8 cellular contexts compared by ENCODE assay signal in the genomic region with DNA sequence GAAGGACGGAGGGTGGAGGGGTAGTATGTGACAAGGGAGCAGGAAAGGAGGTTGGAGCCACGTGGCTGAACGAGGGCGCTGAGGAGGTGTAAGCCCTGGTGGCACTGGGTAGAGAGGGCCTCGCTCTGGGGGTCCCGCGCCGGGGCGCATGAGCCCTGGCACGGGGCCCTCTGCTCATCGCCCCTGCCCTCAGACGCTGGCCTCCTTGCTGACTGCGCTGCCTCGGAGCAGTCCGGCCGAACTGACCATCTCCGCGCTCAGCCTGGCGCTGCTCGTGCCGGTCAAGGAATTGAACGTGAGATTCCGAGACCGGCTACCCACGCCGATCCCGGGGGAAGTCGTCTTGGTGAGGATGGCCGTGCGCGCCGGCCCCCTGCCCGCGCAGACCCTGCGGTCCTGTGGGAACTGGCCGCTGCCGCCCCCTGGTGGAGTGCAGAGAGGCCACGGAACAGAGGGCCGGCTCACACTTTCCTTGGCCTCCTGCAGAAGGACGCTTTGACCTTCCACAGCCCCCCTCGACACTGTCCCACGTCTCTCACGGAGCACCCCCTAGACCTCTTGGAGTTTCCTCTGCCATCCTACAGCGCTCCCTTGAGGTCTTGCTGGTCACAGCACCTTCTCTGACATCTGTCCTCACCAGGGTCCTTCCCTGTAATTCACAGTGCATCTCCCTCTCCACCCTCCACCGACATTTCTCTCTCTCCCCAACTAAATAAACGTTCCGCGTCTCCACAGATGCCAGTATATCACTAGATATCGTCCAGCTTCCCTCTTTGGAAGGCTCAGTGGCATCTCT. TPM values are rescaled to one million over a fixed set of nuclear protein-coding genes. Genes with fewer than 3 reads are reported as not detected.
DNase-seq lines count a peak whose midpoint lies in the region; ATAC-seq and TF ChIP-seq lines count a peak whose summit lies in the region.

No MANE protein-coding gene starts in this region.

- peak overlapping the region; percentile 60 for H3K4me3 Mint-ChIP-seq in activated CD4-positive, alpha-beta T cell treated with anti-CD3 and anti-CD28 coated beads for 36 hours
- H3K4me3 Mint-ChIP-seq in memory B cell, result peak overlapping the region; percentile 70

- ATAC-seq in activated CD4-positive, alpha-beta T cell treated with anti-CD3 and anti-CD28 coated beads for 36 hours, result peak; percentile 80
- peak; percentile 73 for ATAC-seq in memory B cell (ENCODE audit: low read depth)
- no peak for ATAC-seq in GM21381 (IDR thresholded peaks at IDR 0.05; ENCODE audit: unreplicated experiment)

- POLR2A ChIA-PET in activated CD4-positive, alpha-beta T cell treated with anti-CD3 and anti-CD28 coated beads for 36 hours (lab: Charles Lee), result interaction anchor here (0.7 kb wide), 1 partner anchor 38 kb away, joined by 3 read pairs; no protein-coding TSS in a partner anchor

- intact Hi-C loops in activated CD4-positive, alpha-beta T cell treated with anti-CD3 and anti-CD28 coated beads for 36 hours (cut with DNase I, micrococcal nuclease), result loop anchor here (1.0 to 5.0 kb wide), 4 partner anchors 10 to 164 kb away; a partner anchor contains a TSS

- no peaks in the 10 kb centered on the region for H3K9me3 ChIP-seq in Loucy (ENCODE audit: insufficient read depth, low read depth, low read length)

- no peaks in the 10 kb centered on the region for H3K4me1 ChIP-seq in Loucy (ENCODE audit: insufficient read depth, low read length, poor library complexity, severe bottlenecking)

- CTCF ChIA-PET in activated CD4-positive, alpha-beta T cell treated with anti-CD3 and anti-CD28 coated beads for 36 hours (lab: Charles Lee), result interaction anchor here (0.6 to 6.3 kb wide), 18 partner anchors 9 to 221 kb away, joined by 3 to 76 read pairs (median 6); a partner anchor contains a TSS

- H3K36me3 Mint-ChIP-seq in activated CD4-positive, alpha-beta T cell treated with anti-CD3 and anti-CD28 coated beads for 36 hours (ENCODE audit: low read depth), result no peaks in the 10 kb centered on the region
- H3K36me3 Mint-ChIP-seq in memory B cell, result no peaks in the 10 kb centered on the region

- H3K9me2 ChIP-seq in Loucy (replicated peaks; ENCODE audit: low read depth, low read length), result no peaks in the 10 kb centered on the region

- TF ChIP-seq CTCF in Loucy (conservative IDR thresholded peaks at IDR 0.05; ENCODE audit: low read length), result peak; percentile 71

- H4K20me1 ChIP-seq in Loucy (ENCODE audit: insufficient read depth, low read length, poor library complexity, severe bottlenecking), result no peaks in the 10 kb centered on the region

- no peak overlapping the region for H3K9ac ChIP-seq in Loucy (ENCODE audit: low read depth, low read length, poor library complexity, severe bottlenecking)

- peaks cover 84% of the 10 kb centered on the region for H3K27me3 Mint-ChIP-seq in activated CD4-positive, alpha-beta T cell treated with anti-CD3 and anti-CD28 coated beads for 36 hours
- H3K27me3 Mint-ChIP-seq in memory B cell, result peaks cover 55% of the 10 kb centered on the region

- H3K27ac Mint-ChIP-seq in activated CD4-positive, alpha-beta T cell treated with anti-CD3 and anti-CD28 coated beads for 36 hours, result no peak overlapping the region
- no peak overlapping the region for H3K27ac Mint-ChIP-seq in memory B cell

- H3K4me1 Mint-ChIP-seq in activated CD4-positive, alpha-beta T cell treated with anti-CD3 and anti-CD28 coated beads for 36 hours, result peaks cover 28% of the 10 kb centered on the region
- H3K4me1 Mint-ChIP-seq in memory B cell, result peaks cover 32% of the 10 kb centered on the region

- DNase-seq in NCI-H82 (lab: John Stamatoyannopoulos, UW) (peak; percentile 78), NCI-H82 treated with DMSO at 0.1 percent for 48 hours (lab: John Stamatoyannopoulos, UW; ENCODE audit: unreplicated experiment) (no peak), ecto neural progenitor cell (ENCODE audit: low spot score) (peak; percentile 90), memory B cell (ENCODE audit: low spot score in 2 of 2) (peak in 1 of 2 donors; percentile 70)
- peak; percentile 79 for DNase-seq in activated CD4-positive, alpha-beta T cell treated with anti-CD3 and anti-CD28 coated beads for 36 hours
- DNase-seq in stimulated activated naive CD4-positive, alpha-beta T cell (lab: John Stamatoyannopoulos, UW), result peak; percentile 10 to 59 (median 38)

- no peaks in the 10 kb centered on the region for H3K9me3 Mint-ChIP-seq in activated CD4-positive, alpha-beta T cell treated with anti-CD3 and anti-CD28 coated beads for 36 hours (ENCODE audit: low read depth)
- no peaks in the 10 kb centered on the region for H3K9me3 Mint-ChIP-seq in memory B cell

- no peaks in the 10 kb centered on the region for H3K79me2 ChIP-seq in Loucy (ENCODE audit: insufficient read depth, low read length)

- no peaks in the 10 kb centered on the region for H3K36me3 ChIP-seq in Loucy (ENCODE audit: insufficient read depth, low read length)

- no peaks in the 10 kb centered on the region for H3F3A ChIP-seq in Loucy (ENCODE audit: low read depth)

- no peaks in the 10 kb centered on the region for H3K27me3 ChIP-seq in Loucy (ENCODE audit: insufficient read depth, low read length, poor library complexity, severe bottlenecking)

- H3K4me3 ChIP-seq in Loucy (ENCODE audit: low read length, poor library complexity, severe bottlenecking), result no peak overlapping the region

- H2AFZ ChIP-seq in Loucy (ENCODE audit: low read length), result no peak overlapping the region

- no peak overlapping the region for H3K4me2 ChIP-seq in Loucy (ENCODE audit: low read depth, low read length, poor library complexity, severe bottlenecking)

RNA-seq across cellular contexts. Expression of a gene that starts 10.5 kb away (rescaled TPM):
- 1 to 10 TPM; 2.2 to 2.6 TPM for total RNA-seq in activated CD4-positive, alpha-beta T cell treated with anti-CD3 and anti-CD28 coated beads for 36 hours

RNA-seq across cellular contexts. Expression of a gene that starts 11.3 kb away (rescaled TPM):
- 1 to 10 TPM; 1.4 to 1.5 TPM for total RNA-seq in activated CD4-positive, alpha-beta T cell treated with anti-CD3 and anti-CD28 coated beads for 36 hours

RNA-seq across cellular contexts. Expression of a gene that starts 17.1 kb away (rescaled TPM):
- total RNA-seq in activated CD4-positive, alpha-beta T cell treated with anti-CD3 and anti-CD28 coated beads for 36 hours, result 10 to 100 TPM; 16.7 to 17.0 TPM

RNA-seq across cellular contexts. Expression of a gene that starts 30.7 kb away (rescaled TPM):
- 10 to 100 TPM; 12.1 to 14.9 TPM for total RNA-seq in activated CD4-positive, alpha-beta T cell treated with anti-CD3 and anti-CD28 coated beads for 36 hours
